ENCODE assay signal across 20 cellular contexts in the genomic region with DNA sequence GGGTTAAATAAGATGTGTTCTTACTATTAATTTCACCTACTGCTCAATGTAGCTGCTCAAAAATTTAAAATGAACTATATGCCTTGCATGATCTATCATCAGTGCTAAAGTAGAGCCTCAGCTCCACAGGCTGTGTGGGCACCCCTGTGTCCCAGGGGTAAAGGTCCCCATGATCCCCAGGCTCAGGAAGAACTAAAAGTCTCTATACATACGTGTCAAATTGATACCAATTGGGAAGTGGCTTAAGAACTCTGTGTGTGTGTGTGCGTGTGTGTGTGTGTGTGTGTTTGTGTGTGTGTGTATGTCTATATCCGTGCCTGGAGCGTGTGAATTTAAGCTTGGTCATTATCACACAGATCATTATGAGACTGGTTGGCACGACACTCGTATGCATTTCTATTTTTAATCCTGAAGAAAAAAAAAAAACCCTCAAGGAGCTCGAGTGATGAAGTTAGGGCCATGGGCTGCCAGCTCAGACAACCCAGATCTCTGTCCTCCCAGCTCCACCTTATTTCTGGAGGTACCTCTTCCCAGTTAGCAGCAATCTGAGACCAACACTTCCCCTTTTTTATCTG. TPM values are rescaled to one million over a fixed set of nuclear protein-coding genes. Genes with fewer than 3 reads are reported as not detected.
DNase-seq lines count a peak whose midpoint lies in the region; ATAC-seq and TF ChIP-seq lines count a peak whose summit lies in the region.
"Had no signal": no experiment of that assay in that cellular context is flagged by ENCODE, and none has a peak within 500 bp of the region (broad histone marks: within the 10 kb centered on the region; RNA-seq: fewer than 3 reads in every experiment).

No MANE protein-coding gene starts in this region.

- no peak for TF ChIP-seq EP300 in gastroesophageal sphincter (IDR thresholded peaks at IDR 0.05)

- peak overlapping the region in 3 of 4 donors; percentile 20 to 71 (median 59) for H3K27ac ChIP-seq in gastroesophageal sphincter
- H3K27ac ChIP-seq: GM23248, SK-N-MC had no signal

- no peak overlapping the region for H3K27ac Mint-ChIP-seq in stimulated activated naive B cell treated with anti-CD40 and anti-IgM and Interleukin-4, amounts not matched to agents 10 μg/mL and 1 μg/mL and 100 μg/mL, for 72 hours
- H3K27ac Mint-ChIP-seq in HFFc6, result no peak overlapping the region

- peaks cover 6 to 11% of the 10 kb centered on the region in 2 donors for H3K4me1 Mint-ChIP-seq in stimulated activated naive B cell treated with anti-CD40 and anti-IgM and Interleukin-4, amounts not matched to agents 10 μg/mL and 1 μg/mL and 100 μg/mL, for 72 hours
- H3K4me1 Mint-ChIP-seq in HFFc6 (ENCODE audit: low read depth), result no peaks in the 10 kb centered on the region

- no peak for DNase-seq in stimulated activated naive B cell treated with anti-CD40 and anti-IgM and Interleukin-4, amounts not matched to agents 10 μg/mL and 1 μg/mL and 100 μg/mL, for 72 hours
- DNase-seq in stimulated activated CD8-positive, alpha-beta memory T cell treated with anti-CD3 and anti-CD28 coated beads, Interleukin-4, amount 100 ng/mL, for 48 hours, result no peak
- DNase-seq in HFFc6 (no peak), posterior vena cava (ENCODE audit: low spot score) (no peak)
- DNase-seq: BE2C; CD4-positive, alpha-beta memory T cell; GM23248; KG1; NCI-H1092 treated with DMSO at 0.1 percent for 48 hours; NCI-H1694; NCI-H446; NCI-H774 had no signal

- no peaks in the 10 kb centered on the region for H3K9me3 ChIP-seq in gastroesophageal sphincter
- H3K9me3 ChIP-seq: BE2C had no signal

- no peaks in the 10 kb centered on the region for H3K27me3 ChIP-seq in gastroesophageal sphincter
- H3K27me3 ChIP-seq: BE2C had no signal

- peak; percentile 65 for ATAC-seq in GM18511 (IDR thresholded peaks at IDR 0.05; ENCODE audit: unreplicated experiment)
- peak; percentile 25 for ATAC-seq in HG02610 (IDR thresholded peaks at IDR 0.05; ENCODE audit: unreplicated experiment)
- ATAC-seq in gastroesophageal sphincter, result no peak
- ATAC-seq in stimulated activated naive B cell treated with anti-CD40 and anti-IgM and Interleukin-4, amounts not matched to agents 10 μg/mL and 1 μg/mL and 100 μg/mL, for 72 hours (replicated peaks), result peak; percentile 38 to 41
- ATAC-seq: Panc1, Right ventricle myocardium inferior had no signal

- TF ChIP-seq POLR2A in gastroesophageal sphincter (IDR thresholded peaks at IDR 0.05), result no peak

- peaks cover 0 to 41% (median 4%) of the 10 kb centered on the region in 3 donors for H3K4me1 ChIP-seq in gastroesophageal sphincter
- H3K4me1 ChIP-seq: BE2C had no signal

- WGBS in gastroesophageal sphincter (ENCODE audit: low coverage in 1 of 2), 2 donors, result 29 to 50% methylated on average over 7 of the region's 7 CpGs

- H3K27me3 Mint-ChIP-seq in stimulated activated naive B cell treated with anti-CD40 and anti-IgM and Interleukin-4, amounts not matched to agents 10 μg/mL and 1 μg/mL and 100 μg/mL, for 72 hours, result peaks cover 0 to 4% of the 10 kb centered on the region in 2 donors
- H3K27me3 Mint-ChIP-seq in HFFc6 (ENCODE audit: insufficient read depth), result peaks cover 6% of the 10 kb centered on the region

- no peak for TF ChIP-seq CTCF in gastroesophageal sphincter (IDR thresholded peaks at IDR 0.05)
- TF ChIP-seq CTCF in HFFc6 (IDR thresholded peaks at IDR 0.05), result no peak

- H3K36me3 ChIP-seq in gastroesophageal sphincter, result no peaks in the 10 kb centered on the region
- H3K36me3 ChIP-seq: BE2C had no signal

- no peaks in the 10 kb centered on the region for H3K9me3 Mint-ChIP-seq in stimulated activated naive B cell treated with anti-CD40 and anti-IgM and Interleukin-4, amounts not matched to agents 10 μg/mL and 1 μg/mL and 100 μg/mL, for 72 hours
- no peaks in the 10 kb centered on the region for H3K9me3 Mint-ChIP-seq in HFFc6
- H3K9me3 Mint-ChIP-seq: CD4-positive, alpha-beta memory T cell had no signal

- H3K4me3 Mint-ChIP-seq in stimulated activated naive B cell treated with anti-CD40 and anti-IgM and Interleukin-4, amounts not matched to agents 10 μg/mL and 1 μg/mL and 100 μg/mL, for 72 hours, result no peak overlapping the region
- no peak overlapping the region for H3K4me3 Mint-ChIP-seq in HFFc6
- H3K4me3 Mint-ChIP-seq: CD4-positive, alpha-beta memory T cell had no signal

- H3K36me3 Mint-ChIP-seq in stimulated activated naive B cell treated with anti-CD40 and anti-IgM and Interleukin-4, amounts not matched to agents 10 μg/mL and 1 μg/mL and 100 μg/mL, for 72 hours, result no peaks in the 10 kb centered on the region
- no peaks in the 10 kb centered on the region for H3K36me3 Mint-ChIP-seq in HFFc6 (ENCODE audit: low read depth)
- H3K36me3 Mint-ChIP-seq: CD4-positive, alpha-beta memory T cell had no signal

- no peak overlapping the region for H3K4me3 ChIP-seq in gastroesophageal sphincter
- H3K4me3 ChIP-seq: GM23248, SK-N-MC had no signal

- intact Hi-C loops in posterior vena cava (cut with DNase I), result no loop called here

RNA-seq across cellular contexts. Expression of a gene that starts 45.9 kb away (rescaled TPM):
- total RNA-seq in gastroesophageal sphincter (under 1 TPM in 1 of 4 donors, not detected in 3; 0.58 TPM), posterior vena cava (not detected)
- total RNA-seq in HFFc6 (2021; fragmentation: NEBNext Ultra II Directional; extraction: Animal tissue kit (Norgen Biotek cat#: 25700)), result not detected
- total RNA-seq: CD4-positive, alpha-beta memory T cell; Daoy; GM23248; MCF 10A; Right ventricle myocardium inferior had no signal
